Comparison of ENCODE assay signal across 18 cellular contexts in the genomic region with DNA sequence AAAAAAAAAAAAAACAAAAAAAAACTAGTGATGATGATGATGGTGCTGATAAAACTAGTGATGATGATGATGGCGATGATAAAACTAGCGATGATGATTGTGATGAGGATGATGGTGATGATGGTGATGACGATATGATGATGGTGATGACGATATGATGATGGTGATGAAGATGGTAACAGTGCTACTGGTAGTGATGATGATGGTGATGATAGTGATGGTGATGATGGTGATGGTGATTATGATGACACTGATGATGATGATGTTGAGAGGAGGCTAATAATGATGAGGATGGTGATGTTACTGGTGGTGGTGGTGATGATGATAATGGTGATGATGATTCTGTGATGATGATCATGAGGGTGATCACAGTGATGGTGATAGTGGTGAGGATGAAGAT.
DNase-seq lines count a peak whose midpoint lies in the region; ATAC-seq, FAIRE-seq and TF ChIP-seq lines count a peak whose summit lies in the region.
"Had no signal": no experiment of that assay in that cellular context is flagged by ENCODE, and none has a peak within 500 bp of the region (broad histone marks: within the 10 kb centered on the region; RNA-seq: fewer than 3 reads in every experiment).

No MANE protein-coding gene starts in this region.

- intact Hi-C loops in breast epithelium (cut with DNase I; ENCODE audit: low total_unique reads), result no loop called here

- H3K27ac ChIP-seq in HEK293 (ENCODE audit: extremely low read depth, low read depth, low read length) (no peak overlapping the region), VCaP (peak overlapping the region; percentile 62; the same call in 1 of the 2 replicates), breast epithelium (no peak overlapping the region)

- no peak for TF ChIP-seq CTCF in HEK293 (tag by site-specific recombination; IDR thresholded peaks at IDR 0.05)
- TF ChIP-seq CTCF in VCaP (conservative IDR thresholded peaks at IDR 0.05), result no peak
- no peak for TF ChIP-seq CTCF in bronchial epithelial cell (IDR thresholded peaks at IDR 0.05; ENCODE audit: insufficient read depth, low read length, severe bottlenecking)
- no peak for TF ChIP-seq CTCF in breast epithelium (IDR thresholded peaks at IDR 0.05)

- CTCF ChIA-PET in HEK293 (lab: Yijun Ruan, JAX), result no interaction called here

- FAIRE-seq in bronchial epithelial cell (lab: Jason Lieb, UNC), result peak; percentile 52
- FAIRE-seq: GM12892 had no signal

- no peak for TF ChIP-seq POLR2A in breast epithelium (IDR thresholded peaks at IDR 0.05)

- H3K4me1 ChIP-seq in HEK293 (ENCODE audit: control insufficient read depth, insufficient read depth, low read length) (no peaks in the 10 kb centered on the region), breast epithelium (no peaks in the 10 kb centered on the region)

- POLR2A ChIA-PET in HEK293 (lab: Yijun Ruan, JAX), result no interaction called here

- no peaks in the 10 kb centered on the region for H3K27me3 ChIP-seq in bronchial epithelial cell (ENCODE audit: control insufficient read depth, insufficient read depth, low read length)
- no peaks in the 10 kb centered on the region for H3K27me3 ChIP-seq in breast epithelium

- DNase-seq in bronchial epithelial cell (ENCODE audit: low read depth), result no peak
- DNase-seq in SW480 (ENCODE audit: low spot score), result no peak
- DNase-seq in breast epithelium (ENCODE audit: low spot score in 2 of 2), result no peak
- DNase-seq: 8988T; C1 segment of cervical spinal cord; Calu3; CD4-positive, alpha-beta memory T cell; COR-L47; DMS53; DMS79 treated with DMSO at 0.1 percent for 48 hours; GF-D8; GOT3; H7; HCEC 1CT had no signal

- H3K9me3 ChIP-seq in HEK293 (ENCODE audit: control insufficient read depth, insufficient read depth, low read depth, low read length) (no peaks in the 10 kb centered on the region), breast epithelium (peaks cover 10 to 15% of the 10 kb centered on the region in 2 donors)

- H3K36me3 ChIP-seq in HEK293 (ENCODE audit: control insufficient read depth in 2 of 2, insufficient read depth in 1 of 2, low read length in 2 of 2) (no peaks in the 10 kb centered on the region), bronchial epithelial cell (ENCODE audit: control insufficient read depth, insufficient read depth, low read length) (no peaks in the 10 kb centered on the region), breast epithelium (no peaks in the 10 kb centered on the region)

- no peak overlapping the region for H3K4me3 ChIP-seq in HEK293 (ENCODE audit: low read depth, low read length)
- H3K4me3 ChIP-seq in bronchial epithelial cell (ENCODE audit: low read depth, low read length), result no peak overlapping the region
- no peak overlapping the region for H3K4me3 ChIP-seq in breast epithelium

- no peak for ATAC-seq in HG02852 (IDR thresholded peaks at IDR 0.05; ENCODE audit: unreplicated experiment)

TF ChIP-seq in HEK293, 187 proteins besides CTCF, POLR2A, EP300 and RAD21 (continues in another document):
- TF ChIP-seq ZBTB21 (tag by site-specific recombination; IDR thresholded peaks at IDR 0.05) (peak; percentile 88), ZNF558 (tag by site-specific recombination; IDR thresholded peaks at IDR 0.05) (no peak), ZNF433 (tag by site-specific recombination; IDR thresholded peaks at IDR 0.05; ENCODE audit: low read depth) (no peak), ZSCAN30 (tag by site-specific recombination; IDR thresholded peaks at IDR 0.05) (no peak), ZFP69B (tag by site-specific recombination; IDR thresholded peaks at IDR 0.05) (no peak), ZSCAN23 (tag by site-specific recombination; IDR thresholded peaks at IDR 0.05) (no peak), ZNF837 (tag by site-specific recombination; IDR thresholded peaks at IDR 0.05) (no peak), ZNF404 (tag by site-specific recombination; IDR thresholded peaks at IDR 0.05) (no peak), ZNF791 (tag by site-specific recombination; IDR thresholded peaks at IDR 0.05) (0 out of 2 replicates have a peak, but pooled peaks have one; percentile 53), ZNF544 (tag by site-specific recombination; IDR thresholded peaks at IDR 0.05) (no peak), ZNF785 (tag by site-specific recombination; IDR thresholded peaks at IDR 0.05) (no peak), ZNF335 (tag by site-specific recombination; conservative IDR thresholded peaks at IDR 0.05) (no peak), ZNF629 (tag by site-specific recombination; IDR thresholded peaks at IDR 0.05) (no peak), ZNF571 (tag by site-specific recombination; IDR thresholded peaks at IDR 0.05) (no peak), ZNF707 (tag by site-specific recombination; IDR thresholded peaks at IDR 0.05) (no peak), KLF9 (tag by site-specific recombination; IDR thresholded peaks at IDR 0.05; ENCODE audit: low read depth) (no peak)
- TF ChIP-seq, protein P1, sequence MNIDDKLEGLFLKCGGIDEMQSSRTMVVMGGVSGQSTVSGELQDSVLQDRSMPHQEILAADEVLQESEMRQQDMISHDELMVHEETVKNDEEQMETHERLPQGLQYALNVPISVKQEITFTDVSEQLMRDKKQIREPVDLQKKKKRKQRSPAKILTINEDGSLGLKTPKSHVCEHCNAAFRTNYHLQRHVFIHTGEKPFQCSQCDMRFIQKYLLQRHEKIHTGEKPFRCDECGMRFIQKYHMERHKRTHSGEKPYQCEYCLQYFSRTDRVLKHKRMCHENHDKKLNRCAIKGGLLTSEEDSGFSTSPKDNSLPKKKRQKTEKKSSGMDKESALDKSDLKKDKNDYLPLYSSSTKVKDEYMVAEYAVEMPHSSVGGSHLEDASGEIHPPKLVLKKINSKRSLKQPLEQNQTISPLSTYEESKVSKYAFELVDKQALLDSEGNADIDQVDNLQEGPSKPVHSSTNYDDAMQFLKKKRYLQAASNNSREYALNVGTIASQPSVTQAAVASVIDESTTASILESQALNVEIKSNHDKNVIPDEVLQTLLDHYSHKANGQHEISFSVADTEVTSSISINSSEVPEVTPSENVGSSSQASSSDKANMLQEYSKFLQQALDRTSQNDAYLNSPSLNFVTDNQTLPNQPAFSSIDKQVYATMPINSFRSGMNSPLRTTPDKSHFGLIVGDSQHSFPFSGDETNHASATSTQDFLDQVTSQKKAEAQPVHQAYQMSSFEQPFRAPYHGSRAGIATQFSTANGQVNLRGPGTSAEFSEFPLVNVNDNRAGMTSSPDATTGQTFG (tag by site-specific recombination; IDR thresholded peaks at IDR 0.05; ENCODE audit: borderline replicate concordance), result peak; percentile 95
- TF ChIP-seq, protein P2, sequence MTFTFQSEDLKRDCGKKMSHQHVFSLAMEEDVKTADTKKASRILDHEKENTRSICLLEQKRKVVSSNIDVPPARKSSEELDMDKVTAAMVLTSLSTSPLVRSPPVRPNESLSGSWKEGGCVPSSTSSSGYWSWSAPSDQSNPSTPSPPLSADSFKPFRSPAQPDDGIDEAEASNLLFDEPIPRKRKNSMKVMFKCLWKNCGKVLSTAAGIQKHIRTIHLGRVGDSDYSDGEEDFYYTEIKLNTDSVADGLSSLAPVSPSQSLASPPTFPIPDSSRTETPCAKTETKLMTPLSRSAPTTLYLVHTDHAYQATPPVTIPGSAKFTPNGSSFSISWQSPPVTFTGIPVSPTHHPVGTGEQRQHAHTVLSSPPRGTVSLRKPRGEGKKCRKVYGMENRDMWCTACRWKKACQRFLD (tag by site-specific recombination; IDR thresholded peaks at IDR 0.05), result no peak
- TF ChIP-seq, protein P3, sequence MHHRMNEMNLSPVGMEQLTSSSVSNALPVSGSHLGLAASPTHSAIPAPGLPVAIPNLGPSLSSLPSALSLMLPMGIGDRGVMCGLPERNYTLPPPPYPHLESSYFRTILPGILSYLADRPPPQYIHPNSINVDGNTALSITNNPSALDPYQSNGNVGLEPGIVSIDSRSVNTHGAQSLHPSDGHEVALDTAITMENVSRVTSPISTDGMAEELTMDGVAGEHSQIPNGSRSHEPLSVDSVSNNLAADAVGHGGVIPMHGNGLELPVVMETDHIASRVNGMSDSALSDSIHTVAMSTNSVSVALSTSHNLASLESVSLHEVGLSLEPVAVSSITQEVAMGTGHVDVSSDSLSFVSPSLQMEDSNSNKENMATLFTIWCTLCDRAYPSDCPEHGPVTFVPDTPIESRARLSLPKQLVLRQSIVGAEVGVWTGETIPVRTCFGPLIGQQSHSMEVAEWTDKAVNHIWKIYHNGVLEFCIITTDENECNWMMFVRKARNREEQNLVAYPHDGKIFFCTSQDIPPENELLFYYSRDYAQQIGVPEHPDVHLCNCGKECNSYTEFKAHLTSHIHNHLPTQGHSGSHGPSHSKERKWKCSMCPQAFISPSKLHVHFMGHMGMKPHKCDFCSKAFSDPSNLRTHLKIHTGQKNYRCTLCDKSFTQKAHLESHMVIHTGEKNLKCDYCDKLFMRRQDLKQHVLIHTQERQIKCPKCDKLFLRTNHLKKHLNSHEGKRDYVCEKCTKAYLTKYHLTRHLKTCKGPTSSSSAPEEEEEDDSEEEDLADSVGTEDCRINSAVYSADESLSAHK (tag by site-specific recombination; IDR thresholded peaks at IDR 0.05), result no peak
- TF ChIP-seq, protein P4, sequence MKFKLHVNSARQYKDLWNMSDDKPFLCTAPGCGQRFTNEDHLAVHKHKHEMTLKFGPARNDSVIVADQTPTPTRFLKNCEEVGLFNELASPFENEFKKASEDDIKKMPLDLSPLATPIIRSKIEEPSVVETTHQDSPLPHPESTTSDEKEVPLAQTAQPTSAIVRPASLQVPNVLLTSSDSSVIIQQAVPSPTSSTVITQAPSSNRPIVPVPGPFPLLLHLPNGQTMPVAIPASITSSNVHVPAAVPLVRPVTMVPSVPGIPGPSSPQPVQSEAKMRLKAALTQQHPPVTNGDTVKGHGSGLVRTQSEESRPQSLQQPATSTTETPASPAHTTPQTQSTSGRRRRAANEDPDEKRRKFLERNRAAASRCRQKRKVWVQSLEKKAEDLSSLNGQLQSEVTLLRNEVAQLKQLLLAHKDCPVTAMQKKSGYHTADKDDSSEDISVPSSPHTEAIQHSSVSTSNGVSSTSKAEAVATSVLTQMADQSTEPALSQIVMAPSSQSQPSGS (tag by site-specific recombination; IDR thresholded peaks at IDR 0.05; ENCODE audit: low read depth), result peak; percentile 71
- TF ChIP-seq, protein P5, sequence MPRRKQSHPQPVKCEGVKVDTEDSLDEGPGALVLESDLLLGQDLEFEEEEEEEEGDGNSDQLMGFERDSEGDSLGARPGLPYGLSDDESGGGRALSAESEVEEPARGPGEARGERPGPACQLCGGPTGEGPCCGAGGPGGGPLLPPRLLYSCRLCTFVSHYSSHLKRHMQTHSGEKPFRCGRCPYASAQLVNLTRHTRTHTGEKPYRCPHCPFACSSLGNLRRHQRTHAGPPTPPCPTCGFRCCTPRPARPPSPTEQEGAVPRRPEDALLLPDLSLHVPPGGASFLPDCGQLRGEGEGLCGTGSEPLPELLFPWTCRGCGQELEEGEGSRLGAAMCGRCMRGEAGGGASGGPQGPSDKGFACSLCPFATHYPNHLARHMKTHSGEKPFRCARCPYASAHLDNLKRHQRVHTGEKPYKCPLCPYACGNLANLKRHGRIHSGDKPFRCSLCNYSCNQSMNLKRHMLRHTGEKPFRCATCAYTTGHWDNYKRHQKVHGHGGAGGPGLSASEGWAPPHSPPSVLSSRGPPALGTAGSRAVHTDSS (tag by site-specific recombination; IDR thresholded peaks at IDR 0.05), result peak; percentile 94
